ENCODE assay signal across 11 cellular contexts in the genomic region with DNA sequence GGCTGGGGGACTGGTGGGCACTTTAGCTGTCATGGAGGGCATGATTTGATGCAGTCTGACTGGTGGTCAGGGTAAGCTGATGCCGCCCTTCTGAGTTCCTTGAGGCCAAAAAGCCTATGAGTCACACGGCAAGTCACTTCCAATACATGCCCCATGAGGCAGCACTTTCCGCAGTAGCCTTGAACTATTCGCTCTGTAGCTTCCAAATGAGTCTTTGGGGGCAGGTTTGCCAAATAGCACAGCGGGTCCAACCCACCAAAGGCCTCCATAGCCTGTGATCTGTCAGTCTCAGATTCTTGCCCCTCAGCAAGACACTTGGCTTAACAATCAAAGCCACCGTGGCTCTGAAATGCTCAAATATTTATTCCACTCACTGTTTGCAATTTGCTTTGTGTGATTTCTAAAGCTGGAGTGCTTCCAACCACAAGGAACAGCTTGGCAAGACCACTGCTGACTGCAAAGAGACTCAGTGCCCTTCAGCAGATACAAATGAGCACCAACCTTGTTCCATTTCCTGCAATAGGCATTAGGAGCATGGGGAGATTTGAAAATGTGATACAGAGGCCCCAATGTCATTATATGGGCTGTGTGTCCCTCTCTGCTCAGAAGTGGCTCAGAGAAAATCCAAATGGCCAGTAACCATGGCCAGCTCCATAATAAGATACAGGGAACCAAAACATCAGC. TPM values are rescaled to one million over a fixed set of nuclear protein-coding genes. Genes with fewer than 3 reads are reported as not detected.
DNase-seq lines count a peak whose midpoint lies in the region; ATAC-seq, FAIRE-seq and TF ChIP-seq lines count a peak whose summit lies in the region.
"Had no signal": no experiment of that assay in that cellular context is flagged by ENCODE, and none has a peak within 500 bp of the region (broad histone marks: within the 10 kb centered on the region; RNA-seq: fewer than 3 reads in every experiment).

No MANE protein-coding gene starts in this region.

- peak overlapping the region; percentile 82 for H2AFZ ChIP-seq in K562 (ENCODE audit: low read depth, low read length)

- in situ Hi-C loops in K562 (cut with MboI), result no loop called here

- WGBS in A549 (ENCODE audit: missing lambda C conversion rate), result 16% methylated on average over 6 of the region's 6 CpGs
- WGBS in K562 (ENCODE audit: insufficient coverage, low coverage, missing lambda C conversion rate), result 2% methylated on average over 6 of the region's 6 CpGs
- 62 to 64% methylated on average over 6 of the region's 6 CpGs for WGBS in heart right ventricle, 2 donors

- no peaks in the 10 kb centered on the region for H3K79me2 ChIP-seq in K562 (ENCODE audit: control insufficient read depth, insufficient read depth, low read length)

- H3K9ac ChIP-seq in HUES6 (ENCODE audit: low read length), result peak overlapping the region; percentile 20
- no peak overlapping the region for H3K9ac ChIP-seq in K562 (ENCODE audit: insufficient read depth in 1 of 2, low read depth in 2 of 2, low read length in 2 of 2)

- intact Hi-C loops in K562 (cut with micrococcal nuclease), result no loop called here
- intact Hi-C loops in left lung (cut with DNase I), result no loop called here
- intact Hi-C loops in heart right ventricle (cut with DNase I), result loop anchor here in 2 of 10 donors (5.0 to 10.0 kb wide), 2 partner anchors 64 to 766 kb away; no protein-coding TSS in a partner anchor

- no peak for TF ChIP-seq POLR2A in A549 (IDR thresholded peaks at IDR 0.05; ENCODE audit: low read length)
- TF ChIP-seq POLR2A in K562 (conservative IDR thresholded peaks at IDR 0.05), result no peak

- no peaks in the 10 kb centered on the region for H4K20me1 ChIP-seq in K562 (replicated peaks; ENCODE audit: control insufficient read depth, insufficient read depth, low read length)

- H3K27me3 ChIP-seq in HUES6 (ENCODE audit: control insufficient read depth, insufficient read depth, low read length) (no peaks in the 10 kb centered on the region), K562 (ENCODE audit: control insufficient read depth in 2 of 2, insufficient read depth in 2 of 2, low read length in 2 of 2) (peaks cover 0 to 8% of the 10 kb centered on the region in 2 experiments; a peak in 1 of 5 replicates), left lung (no peaks in the 10 kb centered on the region), heart right ventricle (peaks cover 0 to 4% (median 0%) of the 10 kb centered on the region in 7 donors)
- H3K27me3 ChIP-seq: SJCRH30, vagina had no signal

- TF ChIP-seq EP300 in A549 (IDR thresholded peaks at IDR 0.05) (no peak), K562 (IDR thresholded peaks at IDR 0.05; ENCODE audit: low read length) (no peak)

- TF ChIP-seq CTCF in A549 (IDR thresholded peaks at IDR 0.05), result no peak
- TF ChIP-seq CTCF in K562 (IDR thresholded peaks at IDR 0.05 in 2 of 3, conservative IDR thresholded peaks at IDR 0.05 in 1 of 3; ENCODE audit: insufficient read depth in 2 of 3, low read depth in 1 of 3, low read length in 3 of 3), result 0 out of 6 replicates have a peak, but pooled peaks of 1 of the 3 experiments have one; percentile 4
- TF ChIP-seq CTCF in left lung (IDR thresholded peaks at IDR 0.05), result no peak
- no peak for TF ChIP-seq CTCF in heart right ventricle (IDR thresholded peaks at IDR 0.05)

- CTCF ChIA-PET in A549 (lab: Yijun Ruan, JAX), result interaction anchor here (0.8 to 1.3 kb wide), 3 partner anchors 30 to 47 kb away, joined by 4 to 6 read pairs (median 5); no protein-coding TSS in a partner anchor
- CTCF ChIA-PET in K562 (lab: Yijun Ruan, JAX; ENCODE audit: low intra/inter-chr PET ratio), result no interaction called here

- peak; percentile 85 to 93 for ATAC-seq in A549
- peak; percentile 73 for ATAC-seq in K562
- peak; percentile 85 for ATAC-seq in left lung
- ATAC-seq in HG02938 (IDR thresholded peaks at IDR 0.05; ENCODE audit: unreplicated experiment), result no peak
- ATAC-seq in GM21717 (IDR thresholded peaks at IDR 0.05; ENCODE audit: unreplicated experiment), result no peak
- ATAC-seq in heart right ventricle, result no peak

- H3K4me3 ChIP-seq in A549 (no peak overlapping the region), HUES6 (ENCODE audit: low read depth, low read length) (no peak overlapping the region), K562 (no peak overlapping the region), left lung (no peak overlapping the region), heart right ventricle (no peak overlapping the region)
- H3K4me3 ChIP-seq: SJCRH30, vagina had no signal

- no TSS peak for BruUV-seq in K562 (replicated peaks; lab: Mats Ljungman, UMichigan)

- peak overlapping the region; percentile 52 for H3K4me2 ChIP-seq in A549
- H3K4me2 ChIP-seq in K562 (ENCODE audit: insufficient read depth, low read length), result 0 out of 2 replicates have a peak overlapping the region, but pooled peaks have one; percentile 7

- H3K4me1 ChIP-seq in A549 (peaks cover 17% of the 10 kb centered on the region), HUES6 (ENCODE audit: control insufficient read depth, insufficient read depth, low read length) (no peaks in the 10 kb centered on the region), K562 (replicated peaks in 1 of 2; ENCODE audit: control insufficient read depth in 2 of 2, insufficient read depth in 2 of 2, low read length in 2 of 2) (peaks cover 0 to 10% of the 10 kb centered on the region in 2 experiments; a peak in 3 of 5 replicates), left lung (peaks cover 0 to 7% of the 10 kb centered on the region in 2 donors), heart right ventricle (no peaks in the 10 kb centered on the region)
- H3K4me1 ChIP-seq: SJCRH30, vagina had no signal

- TF ChIP-seq RAD21 in A549 (conservative IDR thresholded peaks at IDR 0.05 in 1 of 2, IDR thresholded peaks at IDR 0.05 in 1 of 2) (no peak), K562 (CRISPR knock-in tag; conservative IDR thresholded peaks at IDR 0.05 in 1 of 2, IDR thresholded peaks at IDR 0.05 in 1 of 2) (no peak)

- POLR2A ChIA-PET in A549 (lab: Yijun Ruan, JAX), result no interaction called here
- POLR2A ChIA-PET in K562 (lab: Yijun Ruan, JAX), result interaction anchor here (0.6 to 1.1 kb wide), 3 partner anchors 8 to 55 kb away, joined by 3 to 4 read pairs (median 3); no protein-coding TSS in a partner anchor

- peak; percentile 41 to 67 for DNase-seq in A549 (ENCODE audit: low read depth in 1 of 2, low spot score in 1 of 2)
- DNase-seq in K562 (ENCODE audit: extremely low read depth in 1 of 4, low spot score in 3 of 4), result peak in 2 of 4 experiments; percentile 15 to 30
- DNase-seq in left lung, result no peak
- no peak for DNase-seq in heart right ventricle
- DNase-seq in KG1 (lab: John Stamatoyannopoulos, UW), result no peak
- DNase-seq: cerebellar nuclear complex, SJCRH30 had no signal

- H3K9me3 ChIP-seq in A549, result peaks cover 7% of the 10 kb centered on the region; the same call in 2 of the 3 replicates
- peaks cover 8% of the 10 kb centered on the region; the same call in 1 of the 2 replicates for H3K9me3 ChIP-seq in HUES6 (ENCODE audit: control insufficient read depth, insufficient read depth, low read depth, low read length)
- no peaks in the 10 kb centered on the region for H3K9me3 ChIP-seq in K562 (replicated peaks; ENCODE audit: control insufficient read depth, insufficient read depth, low read depth, low read length)
- no peaks in the 10 kb centered on the region for H3K9me3 ChIP-seq in left lung
- H3K9me3 ChIP-seq in heart right ventricle, result peaks cover 0 to 14% (median 8%) of the 10 kb centered on the region in 11 donors
- H3K9me3 ChIP-seq: SJCRH30, vagina had no signal

- H3K9me1 ChIP-seq in K562 (ENCODE audit: control insufficient read depth, insufficient read depth, low read length), result no peaks in the 10 kb centered on the region

- no peak for FAIRE-seq in A549 (lab: Jason Lieb, UNC)
- FAIRE-seq in K562 (lab: Jason Lieb, UNC), result peak; percentile 23

- H3K27ac ChIP-seq in A549, result peak overlapping the region; percentile 56 to 60; a peak in 4 of 6 replicates
- H3K27ac ChIP-seq in HUES6 (ENCODE audit: low read depth, low read length), result no peak overlapping the region
- peak overlapping the region; percentile 53; the same call in 2 of the 3 replicates for H3K27ac ChIP-seq in K562 (ENCODE audit: extremely low read depth, low read depth, low read length)
- peak overlapping the region in 1 of 2 donors; percentile 38 for H3K27ac ChIP-seq in left lung
- H3K27ac ChIP-seq in heart right ventricle, result no peak overlapping the region
- H3K27ac ChIP-seq: SJCRH30, vagina had no signal

- no peaks in the 10 kb centered on the region for H3K36me3 ChIP-seq in HUES6 (ENCODE audit: control insufficient read depth, insufficient read depth, low read length)
- H3K36me3 ChIP-seq in K562 (ENCODE audit: control insufficient read depth, insufficient read depth, low read length), result no peaks in the 10 kb centered on the region
- H3K36me3 ChIP-seq in left lung, result no peaks in the 10 kb centered on the region
- H3K36me3 ChIP-seq in heart right ventricle, result no peaks in the 10 kb centered on the region
- H3K36me3 ChIP-seq: SJCRH30, vagina had no signal

RNA-seq across cellular contexts. Expression of a gene that starts 45.4 kb away (rescaled TPM):
- polyA plus RNA-seq in A549 (2011; rRNA removed) (0.09 and 0.15 TPM in 2 replicates), A549 (2017; fragmentation: RNase III; extraction: RNeasy Plus Mini Kit Qiagen cat#74134 plus additional on column Dnase treatment) (0.49 to 0.58 TPM (median 0.50 TPM) in 3 replicates), K562 (2011; rRNA removed) (not detected in 2 replicates), K562 (2014; fragmentation: Illumina TruSeq; extraction: Trizol) (not detected in 2 replicates), K562 (2014; fragmentation: Nextera tagmentation; extraction: Ambion mirVana) (not detected), K562 (2014; rRNA removed) (not detected in 2 replicates), heart right ventricle (not detected)
- polyA plus RNA-seq in A549 (2012; cell fraction: cytosol; rRNA removed), result 0.18 and 0.26 TPM in 2 replicates
- polyA plus RNA-seq in A549 (2012; cell fraction: nucleus; rRNA removed), result 0.05 and 0.24 TPM in 2 replicates
- not detected in 2 replicates for polyA minus RNA-seq in A549 (2011; rRNA and poly(A)+ RNA removed)
- not detected in 2 replicates for total RNA-seq in K562 (2011; cell fraction: chromatin; rRNA removed; ENCODE audit: low replicate concordance)
- not detected in 2 replicates for total RNA-seq in K562 (2011; cell fraction: nucleolus; rRNA removed)
- total RNA-seq in K562 (2011; cell fraction: nucleoplasm; rRNA removed), result not detected in 2 replicates
- total RNA-seq in K562 (2014; rRNA removed) (not detected in 2 replicates), K562 (2014; rRNA removed; fragmentation: Illumina TruSeq; extraction: Trizol) (not detected in 2 replicates), K562 (2015; rRNA removed; fragmentation: Illumina TruSeq; extraction: Trizol) (not detected in 2 replicates), K562 (2021) (not detected in 2 replicates), left lung (under 1 TPM; 0.39 to 0.44 TPM), heart right ventricle (not detected)
- polyA plus RNA-seq in K562 (2011; cell fraction: cytosol; rRNA removed), result not detected in 2 replicates
- polyA plus RNA-seq in K562 (2011; cell fraction: nucleus; rRNA removed), result not detected in 2 replicates
- not detected in 2 replicates for polyA plus RNA-seq in K562 (2012)
- not detected in 2 replicates for polyA minus RNA-seq in K562 (2011; rRNA and poly(A)+ RNA removed)
- not detected in 2 replicates for polyA minus RNA-seq in K562 (2011; cell fraction: cytosol; rRNA and poly(A)+ RNA removed)
- polyA minus RNA-seq in K562 (2011; cell fraction: nucleus; rRNA and poly(A)+ RNA removed), result not detected in 2 replicates
- total RNA-seq: SJCRH30, vagina had no signal

Comparison
In these comparisons a context has a peak if more than half of its experiments do, and no peak if none do; other contexts are left out.
1. ATAC-seq: peak in A549 (2 of 2), K562 (single experiment) and left lung (single experiment); none in HG02938 (single experiment), GM21717 (single experiment) and heart right ventricle (0 of 8).
2. DNase-seq: peak in A549 (2 of 2); none in left lung (0 of 2), heart right ventricle (0 of 2) and KG1 (single experiment).
3. H3K27ac ChIP-seq: peak in A549 (2 of 2) and K562 (single experiment); none in HUES6 (single experiment) and heart right ventricle (0 of 10).